ENCODE assay signal across 19 cellular contexts in genomic region chr9:95315108-95315746, GRCh38. TPM values are rescaled to one million over a fixed set of nuclear protein-coding genes. Genes with fewer than 3 reads are reported as not detected.
A peak's percentile ranks its signal among the peaks of the same experiment; 100 is the strongest.
DNase-seq lines count a peak whose midpoint lies in the region; ATAC-seq and TF ChIP-seq lines count a peak whose summit lies in the region.
"Had no signal": no experiment of that assay in that cellular context is flagged by ENCODE, and none has a peak within 500 bp of the region (broad histone marks: within the 10 kb centered on the region; RNA-seq: fewer than 3 reads in every experiment).

No MANE protein-coding gene starts in this region.

- H3K4me3 ChIP-seq in BLaER1 (no peak overlapping the region), PC-3 (ENCODE audit: low read length) (peak overlapping the region; percentile 94; the same call in 1 of the 2 replicates), foreskin fibroblast (ENCODE audit: low read depth in 1 of 2, low read length in 2 of 2) (no peak overlapping the region)

- peak overlapping the region; percentile 82; the same call in 1 of the 2 replicates for H3K4me2 ChIP-seq in BLaER1
- peak overlapping the region; percentile 86 for H3K4me2 ChIP-seq in PC-3 (ENCODE audit: low read length)

- 0 out of 2 replicates have a peak, but pooled peaks cover 5% of the 10 kb centered on the region for H3K27me3 ChIP-seq in BLaER1
- no peaks in the 10 kb centered on the region for H3K27me3 ChIP-seq in PC-3 (ENCODE audit: low read length)

- H2AFZ ChIP-seq in PC-3 (ENCODE audit: low read length), result no peak overlapping the region

- no peaks in the 10 kb centered on the region for H3K9me2 ChIP-seq in PC-3 (replicated peaks; ENCODE audit: low read length)

- BruUV-seq in PC-3 (replicated peaks; lab: Mats Ljungman, UMichigan), result no TSS peak

- H3K4me3 Mint-ChIP-seq in glutamatergic neuron (ENCODE audit: unreplicated experiment), result peak overlapping the region; percentile 39
- H3K4me3 Mint-ChIP-seq: activated CD4-positive, alpha-beta memory T cell treated with anti-CD3 and anti-CD28 coated beads, Interleukin-2, amount 10 ng/mL, durations not matched to agents 7 days and 5 days had no signal

- H3K4me1 ChIP-seq in BLaER1 (peaks cover 28% of the 10 kb centered on the region), PC-3 (ENCODE audit: insufficient read depth, low read length) (peaks cover 28% of the 10 kb centered on the region)

- intact Hi-C loops in PC-3 (cut with micrococcal nuclease), result loop anchor here (5.0 kb wide), 1 partner anchor 67 kb away; no protein-coding TSS in a partner anchor

- H3K27me3 Mint-ChIP-seq in glutamatergic neuron (ENCODE audit: unreplicated experiment), result peaks cover 7% of the 10 kb centered on the region

- DNase-seq in ELF-1 (ENCODE audit: low read depth, low spot score) (peak; percentile 7), PC-3 (no peak), glutamatergic neuron (no peak), ACHN (no peak), foreskin melanocyte (no peak), foreskin fibroblast (no peak)
- DNase-seq: activated CD4-positive, alpha-beta memory T cell treated with anti-CD3 and anti-CD28 coated beads, Interleukin-2, amount 10 ng/mL, durations not matched to agents 7 days and 5 days; activated T-cell treated with anti-CD3 and anti-CD28 coated beads, Interleukin-2, amount 50 U/mL, for 24 hours; midbrain; NCI-H1092; NCI-H748 treated with DMSO at 0.1 percent for 48 hours; stimulated activated CD4-positive, alpha-beta T cell treated with anti-CD3 and anti-CD28 coated beads, Interleukin-12 subunit alpha, Interleukin-12 subunit beta, amount 100 ng/mL, for 4 hours; T-cell had no signal

- no peak for TF ChIP-seq CTCF in PC-3 (conservative IDR thresholded peaks at IDR 0.05; ENCODE audit: low read depth, low read length)
- TF ChIP-seq CTCF in glutamatergic neuron (IDR thresholded peaks at IDR 0.05; ENCODE audit: partially characterized antibody, unreplicated experiment), result no peak
- TF ChIP-seq CTCF in foreskin fibroblast (IDR thresholded peaks at IDR 0.05; ENCODE audit: low read depth, low read length), result no peak

- no peak overlapping the region; the same call in 1 of the 2 replicates for H3K27ac ChIP-seq in BLaER1
- no peak overlapping the region for H3K27ac ChIP-seq in PC-3 (ENCODE audit: low read length)
- H3K27ac ChIP-seq: neutrophil had no signal

- H3K36me3 ChIP-seq in BLaER1, result no peaks in the 10 kb centered on the region
- no peaks in the 10 kb centered on the region for H3K36me3 ChIP-seq in PC-3 (ENCODE audit: low read depth, low read length)
- H3K36me3 ChIP-seq: neutrophil had no signal

- peaks cover 56% of the 10 kb centered on the region for H3K79me2 ChIP-seq in PC-3 (ENCODE audit: low read length)

- CTCF ChIA-PET in PC-3 (lab: Charles Lee), result no interaction called here

- POLR2A ChIA-PET in PC-3 (lab: Charles Lee; ENCODE audit: unreplicated experiment), result no interaction called here

- no peaks in the 10 kb centered on the region for H3F3A ChIP-seq in PC-3 (ENCODE audit: low read length, unreplicated experiment)

- no peak for ATAC-seq in PC-3
- no peak for ATAC-seq in HG03354 (IDR thresholded peaks at IDR 0.05; ENCODE audit: poor library complexity, severe bottlenecking, unreplicated experiment)
- ATAC-seq: Right ventricle myocardium inferior, T-cell had no signal

- in situ Hi-C loops in ACHN (cut with HindIII; ENCODE audit: low pct_ligation_motif_present, low pct_unique_long_range_greater_than_20kb, low sequenced_read_pairs), result no loop called here

- peaks cover 7% of the 10 kb centered on the region for H3K9me3 Mint-ChIP-seq in glutamatergic neuron (ENCODE audit: unreplicated experiment)
- H3K9me3 Mint-ChIP-seq: activated CD4-positive, alpha-beta memory T cell treated with anti-CD3 and anti-CD28 coated beads, Interleukin-2, amount 10 ng/mL, durations not matched to agents 7 days and 5 days; activated naive CD4-positive, alpha-beta T cell treated with anti-CD3 and anti-CD28 coated beads, Interleukin-2, amount 50 U/mL, for 24 hours; activated T-cell treated with anti-CD3 and anti-CD28 coated beads, Interleukin-2, amount 50 U/mL, for 24 hours; IgD-negative memory B cell; T-cell had no signal

- H3K9me3 ChIP-seq in BLaER1 (0 out of 2 replicates have a peak, but pooled peaks cover 5% of the 10 kb centered on the region), PC-3 (ENCODE audit: low read length) (no peaks in the 10 kb centered on the region)
- H3K9me3 ChIP-seq: neutrophil had no signal

- peaks cover 16% of the 10 kb centered on the region for H3K4me1 Mint-ChIP-seq in glutamatergic neuron (ENCODE audit: low read depth, unreplicated experiment)

- peak overlapping the region; percentile 23 for H3K27ac Mint-ChIP-seq in glutamatergic neuron (ENCODE audit: unreplicated experiment)
- H3K27ac Mint-ChIP-seq: activated CD4-positive, alpha-beta memory T cell treated with anti-CD3 and anti-CD28 coated beads, Interleukin-2, amount 10 ng/mL, durations not matched to agents 7 days and 5 days; activated naive CD4-positive, alpha-beta T cell treated with anti-CD3 and anti-CD28 coated beads, Interleukin-2, amount 50 U/mL, for 24 hours; activated T-cell treated with anti-CD3 and anti-CD28 coated beads, Interleukin-2, amount 50 U/mL, for 24 hours; T-cell had no signal

- no peaks in the 10 kb centered on the region for H3K36me3 Mint-ChIP-seq in glutamatergic neuron (ENCODE audit: unreplicated experiment)
- H3K36me3 Mint-ChIP-seq: activated naive CD4-positive, alpha-beta T cell treated with anti-CD3 and anti-CD28 coated beads, Interleukin-2, amount 50 U/mL, for 24 hours; IgD-negative memory B cell; T-cell had no signal

- no peak overlapping the region for H3K9ac ChIP-seq in BLaER1
- H3K9ac ChIP-seq in PC-3 (ENCODE audit: low read length), result no peak overlapping the region

- H4K20me1 ChIP-seq in BLaER1 (no peaks in the 10 kb centered on the region), PC-3 (ENCODE audit: low read length) (no peaks in the 10 kb centered on the region)

RNA-seq across cellular contexts. Expression of gene FANCC, which starts 2.3 kb away (rescaled TPM):
- total RNA-seq in PC-3 (2014; rRNA removed), result 6.0 and 6.9 TPM in 2 replicates
- total RNA-seq in glutamatergic neuron (ENCODE audit: unreplicated experiment), result 22.9 TPM
